Comparison of ENCODE assay signal across 8 cellular contexts in genomic region chr15:46091860-46092450, GRCh38.
DNase-seq lines count a peak whose midpoint lies in the region; ATAC-seq and TF ChIP-seq lines count a peak whose summit lies in the region.

No MANE protein-coding gene starts in this region.

- H3K27me3 ChIP-seq in DOHH2 (ENCODE audit: control insufficient read depth, low read length) (no peaks in the 10 kb centered on the region), spleen (replicated peaks in 1 of 7) (no peaks in the 10 kb centered on the region)

- intact Hi-C loops in spleen (cut with DNase I; ENCODE audit: low total_unique reads), result no loop called here

- 72 to 76% (median 74%) methylated on average over 16 of the region's 16 CpGs for WGBS in spleen, 5 donors

- H3K27me3 Mint-ChIP-seq in type B pancreatic cell, result peaks cover 3% of the 10 kb centered on the region

- no peaks in the 10 kb centered on the region for H3K9me3 ChIP-seq in DOHH2 (ENCODE audit: control insufficient read depth, insufficient read depth, low read length)
- H3K9me3 ChIP-seq in spleen, result no peaks in the 10 kb centered on the region

- no peaks in the 10 kb centered on the region for H3F3A ChIP-seq in DOHH2 (ENCODE audit: control insufficient read depth, insufficient read depth)

- H3K79me2 ChIP-seq in DOHH2 (ENCODE audit: control insufficient read depth, low read length), result no peaks in the 10 kb centered on the region

- H3K36me3 ChIP-seq in DOHH2 (ENCODE audit: control insufficient read depth, low read length) (no peaks in the 10 kb centered on the region), spleen (no peaks in the 10 kb centered on the region)

- no peak for TF ChIP-seq POLR2A in spleen (IDR thresholded peaks at IDR 0.05)

- H3K9me3 Mint-ChIP-seq in type B pancreatic cell, result peaks cover 8% of the 10 kb centered on the region

- no peak overlapping the region for H3K27ac Mint-ChIP-seq in type B pancreatic cell

- H3K4me3 Mint-ChIP-seq in type B pancreatic cell, result no peak overlapping the region

- DNase-seq in Jurkat, Clone E6-1 (ENCODE audit: low read depth, low spot score), result peak; percentile 43
- peak; percentile 25 for DNase-seq in RPMI7951 (ENCODE audit: low read depth)
- DNase-seq in foreskin melanocyte, result peak; percentile 29
- DNase-seq in type B pancreatic cell (ENCODE audit: extremely low spot score, unreplicated experiment), result no peak
- no peak for DNase-seq in spleen

- no peak for ATAC-seq in GM21619 (IDR thresholded peaks at IDR 0.05; ENCODE audit: unreplicated experiment)
- ATAC-seq in HG03432 (IDR thresholded peaks at IDR 0.05; ENCODE audit: unreplicated experiment), result no peak

- no peaks in the 10 kb centered on the region for H3K9me2 ChIP-seq in DOHH2 (replicated peaks; ENCODE audit: control insufficient read depth, low read length)

- no peak overlapping the region for H3K4me3 ChIP-seq in DOHH2 (ENCODE audit: low read length)
- no peak overlapping the region for H3K4me3 ChIP-seq in Jurkat, Clone E6-1 (ENCODE audit: low read length)
- H3K4me3 ChIP-seq in spleen, result no peak overlapping the region

- TF ChIP-seq CTCF in DOHH2 (IDR thresholded peaks at IDR 0.05; ENCODE audit: low read depth, low read length, poor library complexity, severe bottlenecking) (peak; percentile 76), type B pancreatic cell (conservative IDR thresholded peaks at IDR 0.05) (peak; percentile 80), spleen (IDR thresholded peaks at IDR 0.05 in 8 of 11, conservative IDR thresholded peaks at IDR 0.05 in 3 of 11) (peak in 1 of 11 experiments; percentile 24)

- no peaks in the 10 kb centered on the region for H3K36me3 Mint-ChIP-seq in type B pancreatic cell

- H3K27ac ChIP-seq in DOHH2 (ENCODE audit: low read depth, low read length) (no peak overlapping the region), spleen (no peak overlapping the region)

- no peaks in the 10 kb centered on the region for H3K4me1 Mint-ChIP-seq in type B pancreatic cell (ENCODE audit: unreplicated experiment)

- H3K4me2 ChIP-seq in DOHH2 (ENCODE audit: low read length), result peak overlapping the region; percentile 16; the same call in 1 of the 2 replicates

- H4K20me1 ChIP-seq in DOHH2 (ENCODE audit: control insufficient read depth, insufficient read depth, low read depth, low read length), result no peaks in the 10 kb centered on the region

- H3K4me1 ChIP-seq in DOHH2 (ENCODE audit: control insufficient read depth, low read length) (no peaks in the 10 kb centered on the region), spleen (peaks cover 0 to 5% (median 0%) of the 10 kb centered on the region in 6 donors)

Comparison
In these comparisons a context has a peak if more than half of its experiments do, and no peak if none do; other contexts are left out.
1. DNase-seq: peak in Jurkat, Clone E6-1 (single experiment), RPMI7951 (single experiment) and foreskin melanocyte (single experiment); none in type B pancreatic cell (single experiment) and spleen (single experiment).